In genomic region chr17:3889613-3890012, GRCh38 we compare ENCODE assay signal across 1 cellular context.
TF ChIP-seq lines count a peak whose summit lies in the region.

No MANE protein-coding gene starts in this region.

TF ChIP-seq in SK-N-SH, 30 proteins besides CTCF, POLR2A, EP300 and RAD21 (continued from another document):
- TF ChIP-seq POLR2AphosphoS5 (IDR thresholded peaks at IDR 0.05; ENCODE audit: low read depth, low read length): no peak
- TF ChIP-seq NRF1 (IDR thresholded peaks at IDR 0.05; ENCODE audit: low read depth, low read length): no peak
- TF ChIP-seq SMC3 (IDR thresholded peaks at IDR 0.05; ENCODE audit: low read depth, low read length): no peak
- TF ChIP-seq TAF1 (IDR thresholded peaks at IDR 0.05; ENCODE audit: borderline replicate concordance, low read depth, low read length): no peak
- TF ChIP-seq RXRA (IDR thresholded peaks at IDR 0.05; ENCODE audit: borderline replicate concordance, low read depth): no peak
- no peak for TF ChIP-seq NFIC (IDR thresholded peaks at IDR 0.05; ENCODE audit: borderline replicate concordance)
- TF ChIP-seq FOSL2 (IDR thresholded peaks at IDR 0.05; ENCODE audit: borderline replicate concordance, low read depth): no peak
- TF ChIP-seq MEF2A (IDR thresholded peaks at IDR 0.05; ENCODE audit: borderline replicate concordance, low read depth): no peak
- no peak for TF ChIP-seq IRF3 (IDR thresholded peaks at IDR 0.05; ENCODE audit: low read depth, low read length)
- TF ChIP-seq, protein P1, sequence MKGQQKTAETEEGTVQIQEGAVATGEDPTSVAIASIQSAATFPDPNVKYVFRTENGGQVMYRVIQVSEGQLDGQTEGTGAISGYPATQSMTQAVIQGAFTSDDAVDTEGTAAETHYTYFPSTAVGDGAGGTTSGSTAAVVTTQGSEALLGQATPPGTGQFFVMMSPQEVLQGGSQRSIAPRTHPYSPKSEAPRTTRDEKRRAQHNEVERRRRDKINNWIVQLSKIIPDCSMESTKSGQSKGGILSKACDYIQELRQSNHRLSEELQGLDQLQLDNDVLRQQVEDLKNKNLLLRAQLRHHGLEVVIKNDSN (IDR thresholded peaks at IDR 0.05; ENCODE audit: borderline replicate concordance, low read depth): no peak
- no peak for TF ChIP-seq SIN3A (IDR thresholded peaks at IDR 0.05; ENCODE audit: borderline replicate concordance, low read depth, low read length)
